Comparison of ENCODE assay signal across 22 cellular contexts in genomic region chr9:4721736-4722135, GRCh38. TPM values are rescaled to one million over a fixed set of nuclear protein-coding genes. Genes with fewer than 3 reads are reported as not detected.
DNase-seq lines count a peak whose midpoint lies in the region; ATAC-seq, FAIRE-seq and TF ChIP-seq lines count a peak whose summit lies in the region.
"Had no signal": no experiment of that assay in that cellular context is flagged by ENCODE, and none has a peak within 500 bp of the region (broad histone marks: within the 10 kb centered on the region; RNA-seq: fewer than 3 reads in every experiment).

No MANE protein-coding gene starts in this region.

- no peak overlapping the region for H3K4me3 Mint-ChIP-seq in nephron progenitor cell
- H3K4me3 Mint-ChIP-seq: B cell; CD4-positive, alpha-beta T cell; CD8-positive, alpha-beta T cell had no signal

- H3K9me3 ChIP-seq in tibial nerve = no peaks in the 10 kb centered on the region
- H3K9me3 ChIP-seq: A549; BLaER1 treated with 17β-estradiol and CSF1 and Interleukin-3, amounts not matched to agents 10 nM and 100 nM; Caco-2 had no signal

- no peaks in the 10 kb centered on the region for H3K4me1 Mint-ChIP-seq in nephron progenitor cell

- no peak overlapping the region for H3K4me3 ChIP-seq in tibial nerve
- H3K4me3 ChIP-seq: A549; BLaER1 treated with 17β-estradiol and CSF1 and Interleukin-3, amounts not matched to agents 10 nM and 100 nM had no signal

- WGBS in tibial nerve, 2 donors = 98% methylated on average over 4 of the region's 4 CpGs

- no peak for TF ChIP-seq EP300 in tibial nerve (IDR thresholded peaks at IDR 0.05)

- no peak for ATAC-seq in Right ventricle myocardium inferior
- ATAC-seq: A549; CD8-positive, alpha-beta T cell had no signal

- intact Hi-C loops in Right ventricle myocardium inferior (cut with DNase I) (no loop called here), cardiac septum (cut with DNase I) (no loop called here), head of caudate nucleus (cut with DNase I) (no loop called here)

- H3K4me1 ChIP-seq in tibial nerve = no peaks in the 10 kb centered on the region
- H3K4me1 ChIP-seq: A549; BLaER1 treated with 17β-estradiol and CSF1 and Interleukin-3, amounts not matched to agents 10 nM and 100 nM; Caco-2 had no signal

- TF ChIP-seq POLR2A in GM12892 (IDR thresholded peaks at IDR 0.05; ENCODE audit: low read depth, low read length) = no peak
- no peak for TF ChIP-seq POLR2A in tibial nerve (IDR thresholded peaks at IDR 0.05)

- FAIRE-seq in GM12892 (lab: Jason Lieb, UNC) = no peak
- FAIRE-seq: A549, D721Med, G401.6 had no signal

- no peak overlapping the region for H3K27ac ChIP-seq in tibial nerve
- H3K27ac ChIP-seq: 22Rv1; A549; BLaER1 treated with 17β-estradiol and CSF1 and Interleukin-3, amounts not matched to agents 10 nM and 100 nM; C4-2B had no signal

- TF ChIP-seq CTCF in nephron progenitor cell (IDR thresholded peaks at IDR 0.05) = no peak
- no peak for TF ChIP-seq CTCF in tibial nerve (IDR thresholded peaks at IDR 0.05)

- H3K27ac Mint-ChIP-seq in nephron progenitor cell = peak overlapping the region; percentile 45
- H3K27ac Mint-ChIP-seq: B cell; CD4-positive, alpha-beta T cell had no signal

- H3K27me3 Mint-ChIP-seq in nephron progenitor cell (ENCODE audit: low read depth, poor library complexity) = no peaks in the 10 kb centered on the region
- H3K27me3 Mint-ChIP-seq: B cell; CD4-positive, alpha-beta T cell had no signal

- H3K27me3 ChIP-seq in tibial nerve = no peaks in the 10 kb centered on the region
- H3K27me3 ChIP-seq: BLaER1 treated with 17β-estradiol and CSF1 and Interleukin-3, amounts not matched to agents 10 nM and 100 nM had no signal

- peaks cover 79% of the 10 kb centered on the region for H3K36me3 Mint-ChIP-seq in nephron progenitor cell (ENCODE audit: low read depth)

- peaks cover 0 to 56% (median 10%) of the 10 kb centered on the region in 3 donors for H3K36me3 ChIP-seq in tibial nerve

- DNase-seq in Right ventricle myocardium inferior (ENCODE audit: missing footprints) (peak; percentile 20), cardiac septum (ENCODE audit: low spot score) (no peak), head of caudate nucleus (peak in 25 of 42 donors; percentile 20 to 79 (median 49)), nephron progenitor cell (no peak), GM12892 (ENCODE audit: insufficient read length) (no peak), tibial nerve (ENCODE audit: low spot score in 2 of 2) (no peak), HK-2 (ENCODE audit: unreplicated experiment) (no peak)
- DNase-seq: AML-193; Caco-2; Calu3; CD4-positive, alpha-beta T cell; CD8-positive, alpha-beta T cell; DMS79 treated with DMSO at 0.1 percent for 48 hours; GF-D8 had no signal

- no peaks in the 10 kb centered on the region for H3K9me3 Mint-ChIP-seq in nephron progenitor cell
- H3K9me3 Mint-ChIP-seq: CD4-positive, alpha-beta T cell; CD8-positive, alpha-beta T cell had no signal

RNA-seq across cellular contexts. Expression of gene AK3, which starts 19.3 kb away (rescaled TPM):
- total RNA-seq in Right ventricle myocardium inferior (198 TPM), cardiac septum (108 TPM), tibial nerve (10 to 100 TPM; 70.2 to 97.5 (median 93.4) TPM)
- polyA plus RNA-seq in GM12892 (2012; ENCODE audit: missing spikeins) = 31.9 TPM

RNA-seq across cellular contexts. Expression of gene CDC37L1, which starts 42.4 kb away (rescaled TPM):
- total RNA-seq in Right ventricle myocardium inferior (42.1 TPM), cardiac septum (43.0 TPM), tibial nerve (10 to 100 TPM; 28.5 to 48.9 (median 38.0) TPM)
- polyA plus RNA-seq in GM12892 (2012; ENCODE audit: missing spikeins) = 8.4 TPM

RNA-seq across cellular contexts. Expression of gene SPATA6L, which starts 55.5 kb away (rescaled TPM):
- total RNA-seq in Right ventricle myocardium inferior = 0.38 TPM
- 2.4 TPM for total RNA-seq in cardiac septum
- 0.68 TPM for polyA plus RNA-seq in GM12892 (2012; ENCODE audit: missing spikeins)
- total RNA-seq in tibial nerve = 1 to 10 TPM; 1.3 to 5.4 (median 3.8) TPM
- total RNA-seq: A172 had no signal

RNA-seq across cellular contexts. Expression of gene PLPP6, which starts 59.6 kb away (rescaled TPM):
- total RNA-seq in Right ventricle myocardium inferior (2.3 TPM), cardiac septum (2.7 TPM), tibial nerve (1 to 10 TPM; 4.2 to 8.0 (median 5.6) TPM)
- polyA plus RNA-seq in GM12892 (2012; ENCODE audit: missing spikeins) = 4.8 TPM

Comparison
In these comparisons a context has a peak if more than half of its experiments do, and no peak if none do; other contexts are left out.
1. DNase-seq: peak in Right ventricle myocardium inferior (single experiment) and head of caudate nucleus (25 of 42); none in cardiac septum (single experiment), nephron progenitor cell (single experiment), GM12892 (single experiment), tibial nerve (0 of 2) and HK-2 (single experiment).